In the genomic region with DNA sequence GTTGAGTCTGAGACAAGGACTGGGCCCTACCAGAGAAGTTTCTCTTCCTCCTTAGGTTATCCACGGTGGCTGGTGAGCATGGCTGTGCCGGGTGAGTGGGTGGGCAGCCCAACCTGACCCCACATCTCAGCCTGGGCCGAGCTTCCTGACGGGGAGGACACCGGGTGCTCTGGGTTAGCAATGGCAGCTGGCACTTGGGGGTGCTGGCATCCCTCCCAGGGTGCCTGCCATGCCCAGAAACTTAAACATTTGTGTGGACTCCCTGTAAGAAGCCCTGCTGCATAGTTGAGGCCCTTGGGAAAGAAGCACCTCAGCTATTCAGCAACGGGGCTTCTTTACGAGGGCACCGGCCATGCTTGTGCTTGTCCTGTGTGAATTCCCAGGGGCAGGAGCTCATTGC, we compare ENCODE assay signal across 13 cellular contexts. TPM values are rescaled to one million over a fixed set of nuclear protein-coding genes. Genes with fewer than 3 reads are reported as not detected.
A peak's percentile ranks its signal among the peaks of the same experiment; 100 is the strongest.
DNase-seq lines count a peak whose midpoint lies in the region; ATAC-seq and TF ChIP-seq lines count a peak whose summit lies in the region.
"Had no signal": no experiment of that assay in that cellular context is flagged by ENCODE, and none has a peak within 500 bp of the region (broad histone marks: within the 10 kb centered on the region; RNA-seq: fewer than 3 reads in every experiment).

No MANE protein-coding gene starts in this region.

- no peak overlapping the region for H3K4me3 Mint-ChIP-seq in activated CD8-positive, alpha-beta T cell treated with anti-CD3 and anti-CD28 coated beads, Interleukin-2, amount 10 ng/mL, durations not matched to agents 7 days and 5 days
- H3K4me3 Mint-ChIP-seq: B cell, T-cell had no signal

- no peak for TF ChIP-seq POLR2A in sigmoid colon (IDR thresholded peaks at IDR 0.05)

- H3K36me3 Mint-ChIP-seq in activated CD8-positive, alpha-beta T cell treated with anti-CD3 and anti-CD28 coated beads, Interleukin-2, amount 10 ng/mL, durations not matched to agents 7 days and 5 days (ENCODE audit: low read depth): no peaks in the 10 kb centered on the region
- H3K36me3 Mint-ChIP-seq: T-cell had no signal

- POLR2A ChIA-PET in activated CD8-positive, alpha-beta T cell treated with anti-CD3 and anti-CD28 coated beads, Interleukin-2, amount 10 ng/mL, durations not matched to agents 7 days and 5 days (lab: Charles Lee): no interaction called here

- no peak overlapping the region for H2AFZ ChIP-seq in fibroblast of lung (ENCODE audit: low read length)

- H3K4me2 ChIP-seq in fibroblast of lung (ENCODE audit: extremely low read depth, insufficient read depth, low read length): peak overlapping the region; percentile 87

- ATAC-seq in activated CD8-positive, alpha-beta T cell treated with anti-CD3 and anti-CD28 coated beads, Interleukin-2, amount 10 ng/mL, durations not matched to agents 7 days and 5 days: no peak
- ATAC-seq in HG02763 (IDR thresholded peaks at IDR 0.05; ENCODE audit: unreplicated experiment): no peak
- ATAC-seq: T-cell had no signal

- H3K4me1 Mint-ChIP-seq in activated CD8-positive, alpha-beta T cell treated with anti-CD3 and anti-CD28 coated beads, Interleukin-2, amount 10 ng/mL, durations not matched to agents 7 days and 5 days (ENCODE audit: low read depth): no peaks in the 10 kb centered on the region
- H3K4me1 Mint-ChIP-seq: T-cell had no signal

- peaks cover 47% of the 10 kb centered on the region for H3K4me1 ChIP-seq in fibroblast of lung (ENCODE audit: control insufficient read depth, extremely low read depth, insufficient read depth, low read length)
- peaks cover 0 to 62% (median 40%) of the 10 kb centered on the region in 4 donors for H3K4me1 ChIP-seq in sigmoid colon

- no peaks in the 10 kb centered on the region for H4K20me1 ChIP-seq in fibroblast of lung (ENCODE audit: control insufficient read depth, extremely low read depth, insufficient read depth, low read length)

- 80 to 87% methylated on average over 8 of the region's 8 CpGs for WGBS in sigmoid colon, 2 donors

- H3K9me3 Mint-ChIP-seq in activated CD8-positive, alpha-beta T cell treated with anti-CD3 and anti-CD28 coated beads, Interleukin-2, amount 10 ng/mL, durations not matched to agents 7 days and 5 days (ENCODE audit: insufficient read depth): no peaks in the 10 kb centered on the region
- H3K9me3 Mint-ChIP-seq: T-cell had no signal

- H3K27ac ChIP-seq in SK-N-MC: peak overlapping the region; percentile 86
- peak overlapping the region; percentile 97 for H3K27ac ChIP-seq in fibroblast of lung (ENCODE audit: insufficient read depth, low read length)
- peak overlapping the region; percentile 41 to 87 (median 72) for H3K27ac ChIP-seq in sigmoid colon

- intact Hi-C loops in sigmoid colon (cut with DNase I): loop anchor here (10.0 kb wide), 1 partner anchor 293 kb away; a partner anchor contains a TSS

- H3K9ac ChIP-seq in SK-N-MC (ENCODE audit: insufficient read length) (peak overlapping the region; percentile 33), fibroblast of lung (ENCODE audit: insufficient read depth, low read length) (peak overlapping the region; percentile 10)

- peak; percentile 80 for DNase-seq in CD1c-positive myeloid dendritic cell (ENCODE audit: extremely low spot score)
- DNase-seq in SK-N-MC (ENCODE audit: low read depth, low spot score): no peak
- DNase-seq in fibroblast of lung (ENCODE audit: low read depth in 2 of 2): no peak
- no peak for DNase-seq in sigmoid colon
- no peak for DNase-seq in DMS153 treated with DMSO at 0.1 percent for 48 hours (lab: John Stamatoyannopoulos, UW; ENCODE audit: unreplicated experiment)
- no peak for DNase-seq in activated CD8-positive, alpha-beta T cell treated with anti-CD3 and anti-CD28 coated beads, Interleukin-2, amount 10 ng/mL, durations not matched to agents 7 days and 5 days
- no peak for DNase-seq in stimulated activated CD4-positive, alpha-beta T cell treated with anti-CD3 and anti-CD28 coated beads, Interleukin-2, amount 100 ng/mL, for 24 hours
- DNase-seq: activated CD4-positive, alpha-beta T cell treated with anti-CD3 and anti-CD28 coated beads for 4 hours; HCEC 1CT; NCI-H226; T-cell had no signal

- no peak overlapping the region for H3K4me3 ChIP-seq in SK-N-MC
- peak overlapping the region in 1 of 4 experiments; percentile 11 for H3K4me3 ChIP-seq in fibroblast of lung (replicated peaks in 1 of 4; ENCODE audit: control extremely low read depth in 1 of 4, insufficient read depth in 1 of 4, low read depth in 3 of 4, low read length in 4 of 4)
- H3K4me3 ChIP-seq in sigmoid colon: no peak overlapping the region

- TF ChIP-seq EP300 in sigmoid colon (IDR thresholded peaks at IDR 0.05): no peak

- no peaks in the 10 kb centered on the region for H3K36me3 ChIP-seq in SK-N-MC (ENCODE audit: insufficient read depth, low read length)
- no peaks in the 10 kb centered on the region for H3K36me3 ChIP-seq in fibroblast of lung (ENCODE audit: control insufficient read depth, insufficient read depth, low read length)
- no peaks in the 10 kb centered on the region for H3K36me3 ChIP-seq in sigmoid colon

- peaks cover 16% of the 10 kb centered on the region for H3K27me3 Mint-ChIP-seq in activated CD8-positive, alpha-beta T cell treated with anti-CD3 and anti-CD28 coated beads, Interleukin-2, amount 10 ng/mL, durations not matched to agents 7 days and 5 days (ENCODE audit: low read depth)

- H3K9me3 ChIP-seq in SK-N-MC (ENCODE audit: low read depth, low read length) (no peaks in the 10 kb centered on the region), fibroblast of lung (ENCODE audit: control insufficient read depth, insufficient read depth, low read depth, low read length) (no peaks in the 10 kb centered on the region), sigmoid colon (no peaks in the 10 kb centered on the region)

- H3K79me2 ChIP-seq in fibroblast of lung (ENCODE audit: control insufficient read depth, insufficient read depth, low read length): no peaks in the 10 kb centered on the region

- CTCF ChIA-PET in activated CD8-positive, alpha-beta T cell treated with anti-CD3 and anti-CD28 coated beads, Interleukin-2, amount 10 ng/mL, durations not matched to agents 7 days and 5 days (lab: Charles Lee): no interaction called here

- TF ChIP-seq CTCF in fibroblast of lung (conservative IDR thresholded peaks at IDR 0.05 in 1 of 2, IDR thresholded peaks at IDR 0.05 in 1 of 2; ENCODE audit: low read depth in 1 of 2, low read length in 2 of 2) (no peak), sigmoid colon (IDR thresholded peaks at IDR 0.05) (no peak)

- H3K27me3 ChIP-seq in fibroblast of lung (ENCODE audit: control insufficient read depth, insufficient read depth, low read length) (no peaks in the 10 kb centered on the region), sigmoid colon (no peaks in the 10 kb centered on the region)

- no peak overlapping the region for H3K27ac Mint-ChIP-seq in activated CD8-positive, alpha-beta T cell treated with anti-CD3 and anti-CD28 coated beads, Interleukin-2, amount 10 ng/mL, durations not matched to agents 7 days and 5 days
- H3K27ac Mint-ChIP-seq: B cell, T-cell had no signal

RNA-seq across cellular contexts. Expression of a gene that starts 33.9 kb away (rescaled TPM):
- total RNA-seq in fibroblast of lung (11.2 and 47.0 TPM in 2 replicates), sigmoid colon (10 to 100 TPM; 14.3 to 42.1 (median 20.1) TPM)
- polyA plus RNA-seq in fibroblast of lung (18.9 and 99.8 TPM in 2 replicates), sigmoid colon (10 to 100 TPM in 1 of 3 donors, 1 to 10 TPM in 2; 1.4 to 18.0 (median 5.0) TPM)
- polyA plus RNA-seq in fibroblast of lung (2012): 14.9 and 74.7 TPM in 2 replicates
- polyA minus RNA-seq in fibroblast of lung (ENCODE audit: low replicate concordance): 5.6 and 26.4 TPM in 2 replicates
- not detected for total RNA-seq in activated CD8-positive, alpha-beta T cell treated with anti-CD3 and anti-CD28 coated beads, Interleukin-2, amount 10 ng/mL, durations not matched to agents 7 days and 5 days
- total RNA-seq: B cell, T-cell had no signal

Comparison
In these comparisons a context has a peak if more than half of its experiments do, and no peak if none do; other contexts are left out.
1. RNA of a gene that starts 33.9 kb away (total RNA-seq): 14.3 to 42.1 TPM in sigmoid colon and 11.2 to 47.0 TPM in fibroblast of lung; not detected in activated CD8-positive, alpha-beta T cell treated with anti-CD3 and anti-CD28 coated beads, Interleukin-2, amount 10 ng/mL, durations not matched to agents 7 days and 5 days; every median in the first group is over 10 times any median in the second.
2. Peak in every context shown above with its lines, with median percentiles within 50 percentile points of each other: H3K27ac ChIP-seq.